In the genomic region with DNA sequence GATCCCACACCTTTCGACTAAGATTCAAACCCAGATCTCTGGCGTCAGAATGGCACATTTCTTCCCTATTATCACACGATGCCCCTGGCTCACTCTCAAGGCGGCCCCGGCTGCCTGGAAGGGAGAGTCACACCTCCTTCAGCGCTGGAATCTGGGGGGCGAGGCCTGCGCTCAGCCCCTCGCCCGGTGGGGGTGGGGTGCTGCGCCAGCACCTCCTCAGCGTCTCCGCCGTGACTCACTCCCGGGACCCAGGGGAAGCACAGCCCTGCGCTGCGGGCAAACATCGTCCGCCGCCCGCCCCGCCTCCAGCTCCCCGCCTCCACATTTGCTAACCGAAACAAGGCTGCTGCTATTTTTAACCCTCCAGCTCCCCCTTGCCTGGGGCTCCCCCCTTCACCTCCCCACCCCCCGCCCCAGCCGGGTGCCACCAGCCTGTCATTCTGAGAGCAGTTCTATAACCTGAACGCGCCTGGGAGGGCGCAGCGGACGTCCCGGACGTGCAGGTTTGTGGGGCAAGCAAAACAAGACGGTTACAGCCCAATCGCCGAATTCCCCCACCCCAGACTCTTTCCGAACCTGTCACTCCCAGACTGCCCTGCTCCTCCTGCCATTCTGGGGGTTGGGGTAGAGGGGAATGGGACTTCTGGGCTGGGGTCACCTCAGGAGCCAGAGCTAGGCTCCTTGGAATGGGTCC, we compare ENCODE assay signal across 7 cellular contexts. TPM values are rescaled to one million over a fixed set of nuclear protein-coding genes. Genes with fewer than 3 reads are reported as not detected.
DNase-seq lines count a peak whose midpoint lies in the region; ATAC-seq and TF ChIP-seq lines count a peak whose summit lies in the region.

No MANE protein-coding gene starts in this region.

- peaks cover 40% of the 10 kb centered on the region for H3F3A ChIP-seq in neural progenitor cell (ENCODE audit: low read depth)

- H3K9me3 Mint-ChIP-seq in neural progenitor cell: no peaks in the 10 kb centered on the region

- H4K20me1 ChIP-seq in neural progenitor cell (ENCODE audit: low read depth): peaks cover 11% of the 10 kb centered on the region

- H3K79me2 ChIP-seq in neural progenitor cell (ENCODE audit: low read depth): peaks cover 78% of the 10 kb centered on the region

- H3K4me3 ChIP-seq in fibroblast of mammary gland (ENCODE audit: control insufficient read depth, low read depth, low read length): peak overlapping the region; percentile 33
- peak overlapping the region; percentile 35 for H3K4me3 ChIP-seq in neural progenitor cell
- H3K4me3 ChIP-seq in stomach smooth muscle (ENCODE audit: low read length in 2 of 2): peak overlapping the region; percentile 41 to 74

- no peaks in the 10 kb centered on the region for H3K27me3 ChIP-seq in neural progenitor cell
- no peaks in the 10 kb centered on the region for H3K27me3 ChIP-seq in stomach smooth muscle (ENCODE audit: control insufficient read depth in 1 of 2, insufficient read depth in 2 of 2, low read length in 2 of 2)

- H3K9ac ChIP-seq in neural progenitor cell: no peak overlapping the region
- peak overlapping the region; percentile 76 to 84 for H3K9ac ChIP-seq in stomach smooth muscle (ENCODE audit: low read length in 2 of 2)

- peak overlapping the region; percentile 62 for H3K4me2 ChIP-seq in neural progenitor cell

- peak overlapping the region; percentile 79 for H3K4me3 Mint-ChIP-seq in neural progenitor cell

- peak; percentile 93 for DNase-seq in OCI-M1 (lab: John Stamatoyannopoulos, UW)
- peak; percentile 80 to 87 for DNase-seq in activated T-helper 1 cell treated with anti-CD3 and anti-CD28 coated beads, Interleukin-2, amount 50 U/mL, for 16 hours (ENCODE audit: low read depth in 1 of 2, low spot score in 1 of 2)
- peak; percentile 85 for DNase-seq in fibroblast of mammary gland (ENCODE audit: low read depth)
- peak; percentile 89 for DNase-seq in neural progenitor cell (ENCODE audit: low spot score)

- H2AFZ ChIP-seq in neural progenitor cell (replicated peaks): peak overlapping the region; percentile 45

- peak overlapping the region; percentile 96 for H3K27ac Mint-ChIP-seq in neural progenitor cell

- H3K4me1 Mint-ChIP-seq in neural progenitor cell: peaks cover 76% of the 10 kb centered on the region

- H3K9me3 ChIP-seq in neural progenitor cell (ENCODE audit: low read depth): no peaks in the 10 kb centered on the region
- H3K9me3 ChIP-seq in stomach smooth muscle (ENCODE audit: control insufficient read depth in 2 of 2, low read length in 2 of 2): no peaks in the 10 kb centered on the region

- ATAC-seq in GM18858 (IDR thresholded peaks at IDR 0.05; ENCODE audit: unreplicated experiment) (peak; percentile 48), HG03039 (IDR thresholded peaks at IDR 0.05; ENCODE audit: unreplicated experiment) (peak; percentile 59)

- H3K36me3 ChIP-seq in neural progenitor cell (no peaks in the 10 kb centered on the region), stomach smooth muscle (ENCODE audit: control insufficient read depth in 2 of 2, insufficient read depth in 2 of 2, low read length in 2 of 2) (no peaks in the 10 kb centered on the region)

- peaks cover 52% of the 10 kb centered on the region for H3K4me1 ChIP-seq in neural progenitor cell
- H3K4me1 ChIP-seq in stomach smooth muscle (ENCODE audit: control insufficient read depth, insufficient read depth, low read length): peaks cover 91% of the 10 kb centered on the region

- H3K36me3 Mint-ChIP-seq in neural progenitor cell: peaks cover 6% of the 10 kb centered on the region

- TF ChIP-seq CTCF in fibroblast of mammary gland (conservative IDR thresholded peaks at IDR 0.05; ENCODE audit: control insufficient read depth, insufficient read depth, low read depth, low read length) (no peak), neural progenitor cell (IDR thresholded peaks at IDR 0.05) (no peak)

- H3K27me3 Mint-ChIP-seq in neural progenitor cell (ENCODE audit: insufficient read depth, low read depth): peaks cover 10% of the 10 kb centered on the region

- H3K27ac ChIP-seq in neural progenitor cell (peak overlapping the region; percentile 60), stomach smooth muscle (ENCODE audit: low read length) (peak overlapping the region; percentile 97)

RNA-seq across cellular contexts. Expression of a gene that starts 6.8 kb away (rescaled TPM):
- 7.2 and 14.2 TPM in 2 replicates for total RNA-seq in neural progenitor cell (ENCODE audit: low replicate concordance)

RNA-seq across cellular contexts. Expression of a gene that starts 39.9 kb away (rescaled TPM):
- 8.3 and 16.7 TPM in 2 replicates for total RNA-seq in neural progenitor cell (ENCODE audit: low replicate concordance)

RNA-seq across cellular contexts. Expression of a gene that starts 54.3 kb away (rescaled TPM):
- total RNA-seq in neural progenitor cell (ENCODE audit: low replicate concordance): 0.58 and 1.2 TPM in 2 replicates

Comparison
In these comparisons a context has a peak if more than half of its experiments do, and no peak if none do; other contexts are left out.
1. Peak in every context shown above with its lines: DNase-seq, ATAC-seq, H3K4me3 ChIP-seq and H3K27ac ChIP-seq.